In the genomic region with DNA sequence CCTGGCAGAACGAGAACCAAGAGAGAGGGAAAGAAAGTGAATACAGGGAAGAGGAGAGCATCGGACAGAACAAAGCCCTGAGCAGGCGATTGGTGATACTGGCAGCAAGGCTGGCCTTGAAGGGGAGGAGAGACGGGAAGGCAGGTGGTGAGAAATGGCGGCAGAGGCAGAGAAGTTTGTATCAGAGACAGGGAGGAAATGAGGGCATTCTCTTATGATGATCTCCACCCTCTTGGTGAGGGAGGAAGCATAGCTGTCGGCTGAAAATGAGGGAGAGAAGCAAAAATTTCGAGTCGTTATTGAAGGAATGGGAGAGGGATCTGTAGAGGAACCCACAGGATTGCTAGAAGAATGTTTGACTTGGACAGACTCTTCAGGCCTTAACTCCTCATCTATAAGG, we compare ENCODE assay signal across 17 cellular contexts.
DNase-seq lines count a peak whose midpoint lies in the region; ATAC-seq and TF ChIP-seq lines count a peak whose summit lies in the region.
"Had no signal": no experiment of that assay in that cellular context is flagged by ENCODE, and none has a peak within 500 bp of the region (broad histone marks: within the 10 kb centered on the region; RNA-seq: fewer than 3 reads in every experiment).

No MANE protein-coding gene starts in this region.

- in situ Hi-C loops in mammary epithelial cell (cut with MboI; ENCODE audit: low sequenced_read_pairs in 2 of 2): loop anchor here in 1 of 2 donors (10.0 kb wide), 1 partner anchor 141 kb away; no protein-coding TSS in a partner anchor

- H3K4me3 Mint-ChIP-seq in MCF 10A (ENCODE audit: unreplicated experiment): no peak overlapping the region
- no peak overlapping the region for H3K4me3 Mint-ChIP-seq in central memory CD8-positive, alpha-beta T cell
- H3K4me3 Mint-ChIP-seq: CD4-positive, alpha-beta T cell had no signal

- no peak overlapping the region for H3K9ac ChIP-seq in mammary epithelial cell (ENCODE audit: insufficient read depth, low read length)

- no peak for TF ChIP-seq POLR2A in testis (IDR thresholded peaks at IDR 0.05)

- H3K4me1 Mint-ChIP-seq in MCF 10A (ENCODE audit: insufficient read depth, unreplicated experiment): peaks cover 11% of the 10 kb centered on the region
- H3K4me1 Mint-ChIP-seq in central memory CD8-positive, alpha-beta T cell: peaks cover 4% of the 10 kb centered on the region

- H3K4me1 ChIP-seq in mammary epithelial cell (ENCODE audit: insufficient read depth, low read length) (no peaks in the 10 kb centered on the region), HEK293 (ENCODE audit: control insufficient read depth, insufficient read depth, low read length) (no peaks in the 10 kb centered on the region), testis (no peaks in the 10 kb centered on the region), osteoblast (ENCODE audit: insufficient read depth, low read length) (peaks cover 18% of the 10 kb centered on the region)
- H3K4me1 ChIP-seq: HAP-1 had no signal

- no peak overlapping the region for H2AFZ ChIP-seq in mammary epithelial cell (ENCODE audit: low read depth, low read length)
- no peak overlapping the region for H2AFZ ChIP-seq in osteoblast (ENCODE audit: low read length)

- peak overlapping the region; percentile 10 for H3K27ac Mint-ChIP-seq in MCF 10A (ENCODE audit: low read depth, unreplicated experiment)
- peak overlapping the region; percentile 9 for H3K27ac Mint-ChIP-seq in central memory CD8-positive, alpha-beta T cell (ENCODE audit: low read depth)
- H3K27ac Mint-ChIP-seq: CD4-positive, alpha-beta T cell had no signal

- no peak overlapping the region for H3K4me2 ChIP-seq in mammary epithelial cell (ENCODE audit: insufficient read depth, low read depth, low read length)
- H3K4me2 ChIP-seq in osteoblast (ENCODE audit: insufficient read depth, low read length): no peak overlapping the region

- no peak overlapping the region for H3K4me3 ChIP-seq in mammary epithelial cell (replicated peaks in 1 of 3; ENCODE audit: insufficient read depth in 1 of 3, low read depth in 2 of 3, low read length in 3 of 3)
- no peak overlapping the region for H3K4me3 ChIP-seq in HEK293 (ENCODE audit: low read depth, low read length)
- no peak overlapping the region for H3K4me3 ChIP-seq in testis
- no peak overlapping the region for H3K4me3 ChIP-seq in osteoblast (ENCODE audit: insufficient read depth, low read length)
- H3K4me3 ChIP-seq: GM12878, HAP-1 had no signal

- H4K20me1 ChIP-seq in mammary epithelial cell (ENCODE audit: insufficient read depth, low read length): no peaks in the 10 kb centered on the region
- H4K20me1 ChIP-seq in osteoblast (ENCODE audit: insufficient read depth, low read length): no peaks in the 10 kb centered on the region

- H3K36me3 ChIP-seq in mammary epithelial cell (ENCODE audit: insufficient read depth, low read length): peaks cover 3% of the 10 kb centered on the region
- H3K36me3 ChIP-seq in HEK293 (ENCODE audit: control insufficient read depth in 2 of 2, insufficient read depth in 1 of 2, low read length in 2 of 2): no peaks in the 10 kb centered on the region
- no peaks in the 10 kb centered on the region for H3K36me3 ChIP-seq in testis (ENCODE audit: low read depth, missing control alignments)
- H3K36me3 ChIP-seq in osteoblast (ENCODE audit: insufficient read depth, low read length): no peaks in the 10 kb centered on the region
- H3K36me3 ChIP-seq: HAP-1 had no signal

- ATAC-seq in central memory CD8-positive, alpha-beta T cell (replicated peaks; ENCODE audit: extremely low read depth, poor library complexity, severe bottlenecking): no peak
- ATAC-seq in left ventricle myocardium superior: no peak

- peaks cover 67% of the 10 kb centered on the region for H3K36me3 Mint-ChIP-seq in MCF 10A (ENCODE audit: insufficient read depth, unreplicated experiment)
- H3K36me3 Mint-ChIP-seq in central memory CD8-positive, alpha-beta T cell (ENCODE audit: insufficient read depth): peaks cover 7% of the 10 kb centered on the region

- H3K9me3 Mint-ChIP-seq in MCF 10A (ENCODE audit: unreplicated experiment): no peaks in the 10 kb centered on the region
- no peaks in the 10 kb centered on the region for H3K9me3 Mint-ChIP-seq in central memory CD8-positive, alpha-beta T cell
- H3K9me3 Mint-ChIP-seq: CD4-positive, alpha-beta T cell had no signal

- H3K27me3 Mint-ChIP-seq in MCF 10A (ENCODE audit: insufficient read depth, unreplicated experiment): no peaks in the 10 kb centered on the region
- H3K27me3 Mint-ChIP-seq in central memory CD8-positive, alpha-beta T cell: no peaks in the 10 kb centered on the region
- H3K27me3 Mint-ChIP-seq: CD4-positive, alpha-beta T cell had no signal

- dilution Hi-C loops in mammary epithelial cell (cut with HindIII; ENCODE audit: low sequenced_read_pairs): no loop called here

- H3K79me2 ChIP-seq in mammary epithelial cell (ENCODE audit: insufficient read depth, low read length): no peaks in the 10 kb centered on the region
- H3K79me2 ChIP-seq in osteoblast (ENCODE audit: insufficient read depth, low read length): no peaks in the 10 kb centered on the region

- H3K9me3 ChIP-seq in mammary epithelial cell (replicated peaks; ENCODE audit: insufficient read depth, low read length) (no peaks in the 10 kb centered on the region), HEK293 (ENCODE audit: control insufficient read depth, insufficient read depth, low read depth, low read length) (no peaks in the 10 kb centered on the region), testis (no peaks in the 10 kb centered on the region), osteoblast (ENCODE audit: low read depth, low read length) (no peaks in the 10 kb centered on the region)
- H3K9me3 ChIP-seq: HAP-1 had no signal

- WGBS in mammary epithelial cell (ENCODE audit: low coverage, missing lambda C conversion rate): 86% methylated on average over 8 of the region's 8 CpGs
- WGBS in testis, 2 donors: 59 to 68% methylated on average over 8 of the region's 8 CpGs

- DNase-seq in MCF 10A (ENCODE audit: unreplicated experiment) (no peak), mammary epithelial cell (no peak), left ventricle myocardium superior (no peak), testis (no peak), H4 (ENCODE audit: low spot score) (no peak), osteoblast (ENCODE audit: insufficient read length, low spot score, missing footprints) (no peak)
- DNase-seq in central memory CD8-positive, alpha-beta T cell (ENCODE audit: low spot score in 2 of 2): no peak
- DNase-seq: 8988T; AML-193; CD4-positive, alpha-beta T cell; DMS79 treated with DMSO at 0.1 percent for 48 hours; EL; GOT3 had no signal

- BruUV-seq in MCF 10A (replicated peaks; lab: Mats Ljungman, UMichigan) (no TSS peak), mammary epithelial cell (replicated peaks; lab: Mats Ljungman, UMichigan) (no TSS peak)

- intact Hi-C loops in MCF 10A (cut with micrococcal nuclease): loop anchor here (2.0 to 5.0 kb wide), 2 partner anchors 128 to 375 kb away; no protein-coding TSS in a partner anchor
- intact Hi-C loops in mammary epithelial cell (cut with micrococcal nuclease): loop anchor here (1.0 to 10.0 kb wide), 2 partner anchors 141 to 371 kb away; no protein-coding TSS in a partner anchor
- intact Hi-C loops in left ventricle myocardium superior (cut with micrococcal nuclease): loop anchor here (2.0 kb wide), 1 partner anchor 235 kb away; no protein-coding TSS in a partner anchor
- intact Hi-C loops in testis (cut with DNase I; ENCODE audit: low total_unique reads): no loop called here

- H3K27ac ChIP-seq in mammary epithelial cell (ENCODE audit: insufficient read depth, low read depth, low read length): no peak overlapping the region
- no peak overlapping the region for H3K27ac ChIP-seq in HEK293 (ENCODE audit: extremely low read depth, low read depth, low read length)
- H3K27ac ChIP-seq in testis: no peak overlapping the region
- H3K27ac ChIP-seq in osteoblast (ENCODE audit: low read depth, low read length): no peak overlapping the region
- H3K27ac ChIP-seq: C4-2B had no signal

- TF ChIP-seq CTCF in MCF 10A (IDR thresholded peaks at IDR 0.05; ENCODE audit: unreplicated experiment): no peak
- no peak for TF ChIP-seq CTCF in mammary epithelial cell (conservative IDR thresholded peaks at IDR 0.05 in 1 of 2, IDR thresholded peaks at IDR 0.05 in 1 of 2; ENCODE audit: extremely low read depth in 1 of 2, insufficient read depth in 1 of 2, low read depth in 1 of 2, low read length in 2 of 2)
- TF ChIP-seq CTCF in HEK293 (tag by site-specific recombination; IDR thresholded peaks at IDR 0.05): no peak
- no peak for TF ChIP-seq CTCF in testis (IDR thresholded peaks at IDR 0.05)
- TF ChIP-seq CTCF in osteoblast (IDR thresholded peaks at IDR 0.05; ENCODE audit: extremely low read depth, low read depth, low read length): no peak

- POLR2A ChIA-PET in MCF 10A (lab: Yijun Ruan, JAX): interaction anchor here (0.6 to 0.7 kb wide), 2 partner anchors 18 to 767 kb away, joined by 3 read pairs; no protein-coding TSS in a partner anchor
- POLR2A ChIA-PET in HEK293 (lab: Yijun Ruan, JAX): no interaction called here

- no peaks in the 10 kb centered on the region for H3K27me3 ChIP-seq in mammary epithelial cell (ENCODE audit: insufficient read depth, low read length)
- H3K27me3 ChIP-seq in testis: no peaks in the 10 kb centered on the region
- H3K27me3 ChIP-seq in osteoblast (ENCODE audit: insufficient read depth, low read length): no peaks in the 10 kb centered on the region

- CTCF ChIA-PET in MCF 10A (lab: Yijun Ruan, JAX) (interaction anchor here (0.6 to 2.6 kb wide), 12 partner anchors 12 to 651 kb away, joined by 3 to 8 read pairs (median 4); no protein-coding TSS in a partner anchor), mammary epithelial cell (lab: Charles Lee; ENCODE audit: low non-redundant PET) (interaction anchor here (0.6 kb wide), 1 partner anchor 65 kb away, joined by 3 read pairs; no protein-coding TSS in a partner anchor), HEK293 (lab: Yijun Ruan, JAX) (interaction anchor here (0.6 to 2.1 kb wide), 7 partner anchors 13 to 947 kb away, joined by 3 to 17 read pairs (median 3); no protein-coding TSS in a partner anchor)

TF ChIP-seq in HEK293, 187 proteins besides CTCF, POLR2A, EP300 and RAD21:
- TF ChIP-seq ZBTB17 (tag by site-specific recombination; IDR thresholded peaks at IDR 0.05): 0 out of 2 replicates have a peak, but pooled peaks have one; percentile 17
- TF ChIP-seq ATF2 (tag by site-specific recombination; IDR thresholded peaks at IDR 0.05; ENCODE audit: low read depth): no peak
